In genomic region chr6:73262701-73263569, GRCh38 we compare ENCODE assay signal across 8 cellular contexts. TPM values are rescaled to one million over a fixed set of nuclear protein-coding genes. Genes with fewer than 3 reads are reported as not detected.
DNase-seq lines count a peak whose midpoint lies in the region; ATAC-seq, FAIRE-seq and TF ChIP-seq lines count a peak whose summit lies in the region.

TSS of gene KHDC1 (minus strand) at chr6:73263196. CDS start at chr6:73242517, 20,679 bp downstream.

- H3K27ac ChIP-seq in upper lobe of left lung: peak within 1 kb of the TSS; percentile 17 to 74 (median 48)

- DNase-seq in DMS79 (lab: John Stamatoyannopoulos, UW): peak; percentile 65
- DNase-seq in HTR-8/SVneo (ENCODE audit: insufficient read length, low spot score): peak; percentile 75
- peak; percentile 86 for DNase-seq in RPMI8226
- DNase-seq in activated naive CD4-positive, alpha-beta T cell treated with Interleukin-2 at 50 U/mL for 16 hours: peak; percentile 58
- peak; percentile 67 for DNase-seq in Right ventricle myocardium superior
- DNase-seq in posterior cingulate gyrus: peak; percentile 22 to 95 (median 60)
- peak; percentile 45 to 91 for DNase-seq in upper lobe of left lung

- TF ChIP-seq CTCF in upper lobe of left lung (IDR thresholded peaks at IDR 0.05): no peak

- no peak for FAIRE-seq in HTR-8/SVneo (lab: Jason Lieb, UNC)

- TF ChIP-seq POLR2A in upper lobe of left lung (IDR thresholded peaks at IDR 0.05): peak in 1 of 4 donors; percentile 36

- H3K4me1 ChIP-seq in upper lobe of left lung: peaks cover 9 to 18% (median 13%) of the 10 kb centered on the region in 4 donors

- no peak for TF ChIP-seq EP300 in upper lobe of left lung (IDR thresholded peaks at IDR 0.05)

- WGBS in upper lobe of left lung, 2 donors: 2 to 3% methylated on average over 7 to 31 of the region's 63 CpGs

- H3K4me3 ChIP-seq in upper lobe of left lung: peak within 1 kb of the TSS; percentile 47 to 87 (median 61)

- intact Hi-C loops in Right ventricle myocardium superior (cut with DNase I) (no loop called here), posterior cingulate gyrus (cut with DNase I) (no loop called here)

- no peaks in the 10 kb centered on the region for H3K9me3 ChIP-seq in upper lobe of left lung

- H3K36me3 ChIP-seq in upper lobe of left lung: no peaks in the 10 kb centered on the region

- H3K27me3 ChIP-seq in upper lobe of left lung: no peaks in the 10 kb centered on the region

- ATAC-seq in GM21367 (IDR thresholded peaks at IDR 0.05; ENCODE audit: unreplicated experiment): peak; percentile 95
- peak; percentile 97 for ATAC-seq in Right ventricle myocardium superior (ENCODE audit: poor library complexity)
- ATAC-seq in upper lobe of left lung (ENCODE audit: low FRiP score in 2 of 2): peak; percentile 49 to 92

RNA-seq across cellular contexts. Expression of gene KHDC1, which starts in this region (rescaled TPM):
- total RNA-seq in Right ventricle myocardium superior (2.0 TPM), upper lobe of left lung (1 to 10 TPM in 5 of 6 donors, not detected in 1; 1.3 to 2.6 (median 2.0) TPM)

Comparison
In these comparisons a context has a peak if more than half of its experiments do, and no peak if none do; other contexts are left out.
1. Peak in every context shown above with its lines: DNase-seq, ATAC-seq, H3K4me3 ChIP-seq and H3K27ac ChIP-seq.